In the genomic region with DNA sequence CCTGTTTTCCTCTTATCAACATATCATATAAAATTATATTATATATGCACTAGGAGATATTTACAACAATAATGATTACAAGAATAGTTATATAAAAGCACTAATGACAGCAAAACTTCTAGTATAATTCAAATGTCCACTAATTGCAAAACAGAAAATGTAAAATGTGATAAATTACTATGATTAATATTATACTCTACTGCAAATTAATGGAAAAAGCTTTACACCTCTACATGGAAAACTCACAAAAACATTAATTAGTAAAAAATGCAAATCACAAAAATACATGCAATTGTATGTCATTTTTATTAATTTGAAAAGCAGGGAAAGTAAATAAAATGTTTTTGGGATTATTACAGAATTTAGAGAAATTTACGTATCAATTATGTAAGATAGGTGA, we compare ENCODE assay signal across 35 cellular contexts.
"Had no signal": no experiment of that assay in that cellular context is flagged by ENCODE, and none has a peak within 500 bp of the region (broad histone marks: within the 10 kb centered on the region; RNA-seq: fewer than 3 reads in every experiment).

No MANE protein-coding gene starts in this region.

- H3K27me3 ChIP-seq: MG63 had no signal

- H3K9me3 ChIP-seq: MG63 had no signal

- DNase-seq: MG63, MM.1S, MV-4-11, NCI-H1048, NCI-H1092, NCI-H1092 treated with DMSO at 0.1 percent for 48 hours, NCI-H1105, NCI-H1105 treated with DMSO at 0.1 percent for 48 hours, NCI-H1417, NCI-H1417 treated with DMSO at 0.1 percent for 48 hours, NCI-H1436, NCI-H1436 treated with DMSO at 0.1 percent for 48 hours, NCI-H146, NCI-H1694, NCI-H1694 treated with DMSO at 0.1 percent for 48 hours, NCI-H187, NCI-H187 treated with DMSO at 0.1 percent for 48 hours, NCI-H1930, NCI-H2029 treated with DMSO at 0.1 percent for 48 hours, NCI-H2081, NCI-H2081 treated with DMSO at 0.1 percent for 48 hours, NCI-H2107, NCI-H2171, NCI-H2171 treated with DMSO at 0.1 percent for 48 hours, NCI-H2227 treated with DMSO at 0.1 percent for 48 hours, NCI-H226, NCI-H345, NCI-H446, NCI-H446 treated with DMSO at 0.1 percent for 48 hours, NCI-H510A, NCI-H510A treated with DMSO at 0.1 percent for 48 hours, NCI-H524, NCI-H524 treated with DMSO at 0.1 percent for 48 hours, NCI-H526, NCI-H526 treated with DMSO at 0.1 percent for 48 hours had no signal

- H3K36me3 ChIP-seq: MG63 had no signal

- H3K4me3 ChIP-seq: MG63 had no signal
